Comparison of ENCODE assay signal across 18 cellular contexts in genomic region chr2:105411720-105412407, GRCh38. TPM values are rescaled to one million over a fixed set of nuclear protein-coding genes. Genes with fewer than 3 reads are reported as not detected.
A peak's percentile ranks its signal among the peaks of the same experiment; 100 is the strongest.
DNase-seq lines count a peak whose midpoint lies in the region; ATAC-seq and TF ChIP-seq lines count a peak whose summit lies in the region.
"Had no signal": no experiment of that assay in that cellular context is flagged by ENCODE, and none has a peak within 500 bp of the region (broad histone marks: within the 10 kb centered on the region; RNA-seq: fewer than 3 reads in every experiment).

No MANE protein-coding gene starts in this region.

- WGBS in psoas muscle, 3 donors: 63 to 82% (median 70%) methylated on average over 6 of the region's 6 CpGs

- no peak for TF ChIP-seq CTCF in psoas muscle (IDR thresholded peaks at IDR 0.05)

- no peak overlapping the region for H3K27ac ChIP-seq in CD8-positive, alpha-beta memory T cell (ENCODE audit: low read depth, low read length)
- H3K27ac ChIP-seq in psoas muscle: no peak overlapping the region
- H3K27ac ChIP-seq: uterus had no signal

- CTCF ChIA-PET in CD8-positive, alpha-beta memory T cell (lab: Charles Lee): no interaction called here

- no peaks in the 10 kb centered on the region for H3K36me3 ChIP-seq in CD8-positive, alpha-beta memory T cell (ENCODE audit: insufficient read depth, low read length)
- H3K36me3 ChIP-seq in psoas muscle (ENCODE audit: insufficient read depth in 1 of 2, low read depth in 1 of 2): no peaks in the 10 kb centered on the region
- H3K36me3 ChIP-seq: uterus had no signal

- intact Hi-C loops in psoas muscle (cut with DNase I): loop anchor here in 1 of 2 donors (5.0 kb wide), 1 partner anchor 35 kb away; no protein-coding TSS in a partner anchor

- ATAC-seq in GM18858 (IDR thresholded peaks at IDR 0.05; ENCODE audit: unreplicated experiment): peak; percentile 52
- peak; percentile 75 for ATAC-seq in GM21786 (IDR thresholded peaks at IDR 0.05; ENCODE audit: unreplicated experiment)
- no peak for ATAC-seq in psoas muscle

- H3K4me1 ChIP-seq in CD8-positive, alpha-beta memory T cell (ENCODE audit: insufficient read depth, low read length): no peaks in the 10 kb centered on the region
- peaks cover 21% of the 10 kb centered on the region for H3K4me1 ChIP-seq in psoas muscle

- DNase-seq in RPMI7951 (ENCODE audit: low read depth) (peak; percentile 75), renal cortical epithelial cell (ENCODE audit: low read depth) (peak; percentile 96), mesenteric fat pad (ENCODE audit: low spot score) (no peak), psoas muscle (no peak)
- no peak for DNase-seq in CD8-positive, alpha-beta memory T cell
- DNase-seq: activated CD4-positive, alpha-beta T cell treated with anti-CD3 and anti-CD28 coated beads, Interleukin-2, amount 10 ng/mL, durations not matched to agents 24 days and 14 days; activated naive CD4-positive, alpha-beta T cell treated with anti-CD3 and anti-CD28 coated beads for 36 hours; anterior cingulate cortex; effector CD8-positive, alpha-beta T cell; HCEC 1CT; NCI-H146; posterior cingulate gyrus; stimulated activated CD4-positive, alpha-beta T cell treated with anti-CD3 and anti-CD28 coated beads, Interleukin-4, amount 100 ng/mL, for 1 hour; uterus had no signal

- no peaks in the 10 kb centered on the region for H3K9me3 Mint-ChIP-seq in CD8-positive, alpha-beta memory T cell
- H3K9me3 Mint-ChIP-seq: activated CD4-positive, alpha-beta T cell treated with anti-CD3 and anti-CD28 coated beads, Interleukin-2, amount 10 ng/mL, durations not matched to agents 24 days and 14 days; activated naive CD4-positive, alpha-beta T cell treated with anti-CD3 and anti-CD28 coated beads for 36 hours; nephron had no signal

- no peak overlapping the region for H3K27ac Mint-ChIP-seq in CD8-positive, alpha-beta memory T cell
- H3K27ac Mint-ChIP-seq: activated CD4-positive, alpha-beta T cell treated with anti-CD3 and anti-CD28 coated beads, Interleukin-2, amount 10 ng/mL, durations not matched to agents 24 days and 14 days; activated naive CD4-positive, alpha-beta T cell treated with anti-CD3 and anti-CD28 coated beads for 36 hours; nephron had no signal

- POLR2A ChIA-PET in CD8-positive, alpha-beta memory T cell (lab: Charles Lee): no interaction called here

- H3K4me1 Mint-ChIP-seq in CD8-positive, alpha-beta memory T cell: peaks cover 0 to 9% (median 6%) of the 10 kb centered on the region in 3 donors

- H3K36me3 Mint-ChIP-seq in CD8-positive, alpha-beta memory T cell: no peaks in the 10 kb centered on the region

- H3K27me3 ChIP-seq in CD8-positive, alpha-beta memory T cell (ENCODE audit: insufficient read depth, low read length, poor library complexity, severe bottlenecking): no peaks in the 10 kb centered on the region
- H3K27me3 ChIP-seq in psoas muscle (ENCODE audit: insufficient read depth in 3 of 3, low read length in 2 of 3): no peaks in the 10 kb centered on the region
- H3K27me3 ChIP-seq: uterus had no signal

- H3K27me3 Mint-ChIP-seq in CD8-positive, alpha-beta memory T cell: peaks cover 14 to 67% of the 10 kb centered on the region in 2 donors

- no peaks in the 10 kb centered on the region for H3K9me3 ChIP-seq in CD8-positive, alpha-beta memory T cell (ENCODE audit: low read length)
- no peaks in the 10 kb centered on the region for H3K9me3 ChIP-seq in psoas muscle
- H3K9me3 ChIP-seq: uterus had no signal

- H3K4me3 Mint-ChIP-seq in CD8-positive, alpha-beta memory T cell: no peak overlapping the region
- H3K4me3 Mint-ChIP-seq: activated CD4-positive, alpha-beta T cell treated with anti-CD3 and anti-CD28 coated beads, Interleukin-2, amount 10 ng/mL, durations not matched to agents 24 days and 14 days; activated naive CD4-positive, alpha-beta T cell treated with anti-CD3 and anti-CD28 coated beads for 36 hours; nephron had no signal

- H3K4me3 ChIP-seq in CD8-positive, alpha-beta memory T cell (ENCODE audit: low read length): no peak overlapping the region
- H3K4me3 ChIP-seq in psoas muscle: no peak overlapping the region
- H3K4me3 ChIP-seq: skin epidermis, uterus had no signal

RNA-seq across cellular contexts. Expression of gene FHL2, which starts 13.0 kb away (rescaled TPM):
- 124 and 149 TPM in 2 replicates for total RNA-seq in RPMI7951 (2014; rRNA removed; shearing (Covaris generic))
- total RNA-seq in renal cortical epithelial cell: 143 and 751 TPM in 2 replicates
- total RNA-seq in mesenteric fat pad: 36.3 TPM
- total RNA-seq in CD8-positive, alpha-beta memory T cell: 1 to 10 TPM; 3.3 to 3.5 TPM
- polyA plus RNA-seq in CD8-positive, alpha-beta memory T cell: 0.69 TPM
- total RNA-seq in psoas muscle: 100 to 1,000 TPM in 1 of 4 donors, 10 to 100 TPM in 3; 33.5 to 114 (median 51.7) TPM
- 10 to 100 TPM; 24.7 to 40.9 (median 28.5) TPM for polyA plus RNA-seq in psoas muscle

Comparison
In these comparisons a context has a peak if more than half of its experiments do, and no peak if none do; other contexts are left out.
1. ATAC-seq: peak in GM18858 (single experiment) and GM21786 (single experiment); none in psoas muscle (0 of 4).
2. DNase-seq: peak in RPMI7951 (single experiment) and renal cortical epithelial cell (single experiment); none in mesenteric fat pad (single experiment), CD8-positive, alpha-beta memory T cell (0 of 5) and psoas muscle (0 of 2).